In genomic region chr22:43297246-43298061, GRCh38 we compare ENCODE assay signal across 2 cellular contexts.
TF ChIP-seq lines count a peak whose summit lies in the region.

No MANE protein-coding gene starts in this region.

TF ChIP-seq in liver, 16 proteins besides CTCF, POLR2A, EP300 and RAD21:
- TF ChIP-seq, protein P1, sequence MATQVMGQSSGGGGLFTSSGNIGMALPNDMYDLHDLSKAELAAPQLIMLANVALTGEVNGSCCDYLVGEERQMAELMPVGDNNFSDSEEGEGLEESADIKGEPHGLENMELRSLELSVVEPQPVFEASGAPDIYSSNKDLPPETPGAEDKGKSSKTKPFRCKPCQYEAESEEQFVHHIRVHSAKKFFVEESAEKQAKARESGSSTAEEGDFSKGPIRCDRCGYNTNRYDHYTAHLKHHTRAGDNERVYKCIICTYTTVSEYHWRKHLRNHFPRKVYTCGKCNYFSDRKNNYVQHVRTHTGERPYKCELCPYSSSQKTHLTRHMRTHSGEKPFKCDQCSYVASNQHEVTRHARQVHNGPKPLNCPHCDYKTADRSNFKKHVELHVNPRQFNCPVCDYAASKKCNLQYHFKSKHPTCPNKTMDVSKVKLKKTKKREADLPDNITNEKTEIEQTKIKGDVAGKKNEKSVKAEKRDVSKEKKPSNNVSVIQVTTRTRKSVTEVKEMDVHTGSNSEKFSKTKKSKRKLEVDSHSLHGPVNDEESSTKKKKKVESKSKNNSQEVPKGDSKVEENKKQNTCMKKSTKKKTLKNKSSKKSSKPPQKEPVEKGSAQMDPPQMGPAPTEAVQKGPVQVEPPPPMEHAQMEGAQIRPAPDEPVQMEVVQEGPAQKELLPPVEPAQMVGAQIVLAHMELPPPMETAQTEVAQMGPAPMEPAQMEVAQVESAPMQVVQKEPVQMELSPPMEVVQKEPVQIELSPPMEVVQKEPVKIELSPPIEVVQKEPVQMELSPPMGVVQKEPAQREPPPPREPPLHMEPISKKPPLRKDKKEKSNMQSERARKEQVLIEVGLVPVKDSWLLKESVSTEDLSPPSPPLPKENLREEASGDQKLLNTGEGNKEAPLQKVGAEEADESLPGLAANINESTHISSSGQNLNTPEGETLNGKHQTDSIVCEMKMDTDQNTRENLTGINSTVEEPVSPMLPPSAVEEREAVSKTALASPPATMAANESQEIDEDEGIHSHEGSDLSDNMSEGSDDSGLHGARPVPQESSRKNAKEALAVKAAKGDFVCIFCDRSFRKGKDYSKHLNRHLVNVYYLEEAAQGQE (IDR thresholded peaks at IDR 0.05), result no peak
- TF ChIP-seq FOXA2 (IDR thresholded peaks at IDR 0.05) (no peak), YY1 (IDR thresholded peaks at IDR 0.05) (no peak), HNF4A (conservative IDR thresholded peaks at IDR 0.05) (peak; percentile 46 to 80), SP1 (IDR thresholded peaks at IDR 0.05) (no peak), NR2F2 (IDR thresholded peaks at IDR 0.05) (no peak), EGR1 (IDR thresholded peaks at IDR 0.05; ENCODE audit: low read depth in 2 of 2) (no peak)
- TF ChIP-seq, protein P2, sequence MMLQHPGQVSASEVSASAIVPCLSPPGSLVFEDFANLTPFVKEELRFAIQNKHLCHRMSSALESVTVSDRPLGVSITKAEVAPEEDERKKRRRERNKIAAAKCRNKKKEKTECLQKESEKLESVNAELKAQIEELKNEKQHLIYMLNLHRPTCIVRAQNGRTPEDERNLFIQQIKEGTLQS (IDR thresholded peaks at IDR 0.05), result no peak

TF ChIP-seq in HepG2, 621 proteins besides CTCF, POLR2A, EP300 and RAD21:
- TF ChIP-seq NR2C2 (CRISPR knock-in tag; IDR thresholded peaks at IDR 0.05; ENCODE audit: borderline replicate concordance), result no peak
- TF ChIP-seq ATF7-NPFF (CRISPR knock-in tag; IDR thresholded peaks at IDR 0.05; ENCODE audit: low read depth), result no peak
- TF ChIP-seq DRAP1 (CRISPR knock-in tag; IDR thresholded peaks at IDR 0.05), result no peak
- TF ChIP-seq, protein P3, sequence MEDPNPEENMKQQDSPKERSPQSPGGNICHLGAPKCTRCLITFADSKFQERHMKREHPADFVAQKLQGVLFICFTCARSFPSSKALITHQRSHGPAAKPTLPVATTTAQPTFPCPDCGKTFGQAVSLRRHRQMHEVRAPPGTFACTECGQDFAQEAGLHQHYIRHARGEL (CRISPR knock-in tag; IDR thresholded peaks at IDR 0.05), result no peak
- no peak for TF ChIP-seq ZNF850 (CRISPR knock-in tag; conservative IDR thresholded peaks at IDR 0.05)
- no peak for TF ChIP-seq SRSF1 (optimal IDR thresholded peaks at IDR 0.05; ENCODE audit: low read depth, low read length)
- TF ChIP-seq, protein P4, sequence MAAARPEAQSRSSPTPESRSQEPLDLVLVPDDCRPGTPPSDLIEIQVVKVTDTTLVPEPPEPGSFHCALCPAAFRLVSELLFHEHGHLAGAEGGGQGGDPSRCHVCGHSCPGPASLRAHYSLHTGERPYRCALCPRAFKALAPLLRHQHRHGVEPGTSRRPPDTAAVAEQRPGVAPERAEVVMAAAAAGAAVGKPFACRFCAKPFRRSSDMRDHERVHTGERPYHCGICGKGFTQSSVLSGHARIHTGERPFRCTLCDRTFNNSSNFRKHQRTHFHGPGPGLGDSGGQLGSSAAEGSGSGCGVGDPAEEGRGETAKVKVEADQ (CRISPR knock-in tag; IDR thresholded peaks at IDR 0.05; ENCODE audit: borderline replicate concordance), result no peak
